ENCODE assay signal across 37 cellular contexts in genomic region chr13:45773944-45774343, GRCh38.
"Had no signal": no experiment of that assay in that cellular context is flagged by ENCODE, and none has a peak within 500 bp of the region (broad histone marks: within the 10 kb centered on the region; RNA-seq: fewer than 3 reads in every experiment).

No MANE protein-coding gene starts in this region.

- DNase-seq: activated B cell treated with CpG ODN at 0.5 μM for 24 hours; activated CD4-positive, alpha-beta memory T cell treated with anti-CD3 and anti-CD28 coated beads for 36 hours; activated CD4-positive, alpha-beta T cell treated with anti-CD3 and anti-CD28 coated beads for 4 hours; activated CD4-positive, alpha-beta T cell treated with anti-CD3 and anti-CD28 coated beads, Interleukin-2, amount 50 U/mL, for 1 hour; activated CD4-positive, CD25-positive, alpha-beta regulatory T cell treated with anti-CD3 and anti-CD28 coated beads, Interleukin-2, amount 50 U/mL, for 72 hours; activated CD8-positive, alpha-beta memory T cell treated with anti-CD3 and anti-CD28 coated beads, Interleukin-2, amount 50 U/mL, for 4 hours; activated gamma-delta T cell treated with Interleukin-2 at 50 U/mL for 16 hours; activated naive CD4-positive, alpha-beta T cell treated with anti-CD3 and anti-CD28 coated beads for 36 hours; activated T-cell treated with anti-CD3 and anti-CD28 coated beads for 4 hours; activated T-cell treated with anti-CD3 and anti-CD28 coated beads, Interleukin-2, amount 50 U/mL, for 4 hours; adrenal gland; MM.1S; MV-4-11; NCI-H1092; NCI-H1436 treated with DMSO at 0.1 percent for 48 hours; NCI-H1694 treated with DMSO at 0.1 percent for 48 hours; NCI-H2029; NCI-H2171 treated with DMSO at 0.1 percent for 48 hours; NCI-H2227 treated with DMSO at 0.1 percent for 48 hours; NCI-H446 treated with DMSO at 0.1 percent for 48 hours; NCI-H524; NCI-H69; NCI-H82; PC-3; Peyer's patch; RPMI8226; SHP77 treated with DMSO at 0.1 percent for 48 hours; SK-N-SH had no signal

- H3K9me2 ChIP-seq: SK-N-SH had no signal

- H3K4me2 ChIP-seq: KMS-11, SK-N-SH had no signal

- H3K27me3 ChIP-seq: adrenal gland, Peyer's patch, SJSA1 had no signal

- H3K27me3 Mint-ChIP-seq: activated CD4-positive, alpha-beta memory T cell treated with anti-CD3 and anti-CD28 coated beads for 36 hours had no signal

- H3K36me3 Mint-ChIP-seq: activated CD4-positive, alpha-beta memory T cell treated with anti-CD3 and anti-CD28 coated beads for 36 hours; activated naive CD4-positive, alpha-beta T cell treated with anti-CD3 and anti-CD28 coated beads, Interleukin-2, amount 50 U/mL, for 72 hours; brain had no signal

- H3K36me3 ChIP-seq: adrenal gland, cardiac muscle cell, Peyer's patch, SJSA1 had no signal

- H3K9me3 ChIP-seq: adrenal gland, Peyer's patch, SJSA1, SK-N-SH had no signal

- H3K4me3 ChIP-seq: adrenal gland, cardiac muscle cell, Peyer's patch, SJSA1 had no signal

- H3K27ac ChIP-seq: adrenal gland, cardiac muscle cell, KMS-11, Peyer's patch, SJSA1 had no signal

- H3K4me1 Mint-ChIP-seq: activated B cell treated with CpG ODN at 0.5 μM for 24 hours; central memory CD8-positive, alpha-beta T cell had no signal

- H3K9me3 Mint-ChIP-seq: activated CD4-positive, alpha-beta memory T cell treated with anti-CD3 and anti-CD28 coated beads for 36 hours; activated naive CD4-positive, alpha-beta T cell treated with anti-CD3 and anti-CD28 coated beads for 36 hours; activated naive CD4-positive, alpha-beta T cell treated with anti-CD3 and anti-CD28 coated beads, Interleukin-2, amount 50 U/mL, for 72 hours; activated T-cell treated with anti-CD3 and anti-CD28 coated beads, Interleukin-2, amount 50 U/mL, for 4 hours; activated T-helper 1 cell treated with anti-CD3 and anti-CD28 coated beads, Interleukin-12 subunit alpha, Interleukin-12 subunit beta, Interleukin-2, Interleukin-4 antibody, amounts not matched to agents 30 ng/mL and 10 ng/mL and 1 ng/mL, durations not matched to agents 14 hours and 24 hours and 36 hours; central memory CD8-positive, alpha-beta T cell; T-helper 1 cell treated with Interleukin-12 subunit alpha and Interleukin-12 subunit beta and Interleukin-4 antibody, amounts not matched to agents 30 μg/mL and 1 μg/mL, for 36 hours; T-helper 2 cell treated with Interferon-gamma antibody and Interleukin-4, amounts not matched to agents 5 μg/mL and 100 μg/mL, for 36 hours had no signal

- H3K27ac Mint-ChIP-seq: activated B cell treated with CpG ODN at 0.5 μM for 24 hours; activated CD4-positive, alpha-beta memory T cell treated with anti-CD3 and anti-CD28 coated beads for 36 hours; activated naive CD4-positive, alpha-beta T cell treated with anti-CD3 and anti-CD28 coated beads for 36 hours; activated naive CD4-positive, alpha-beta T cell treated with anti-CD3 and anti-CD28 coated beads, Interleukin-2, amount 50 U/mL, for 72 hours; activated T-helper 1 cell treated with anti-CD3 and anti-CD28 coated beads, Interleukin-12 subunit alpha, Interleukin-12 subunit beta, Interleukin-2, Interleukin-4 antibody, amounts not matched to agents 30 ng/mL and 10 ng/mL and 1 ng/mL, durations not matched to agents 14 hours and 24 hours and 36 hours; T-helper 1 cell treated with Interleukin-12 subunit alpha and Interleukin-12 subunit beta and Interleukin-4 antibody, amounts not matched to agents 30 μg/mL and 1 μg/mL, for 36 hours; T-helper 2 cell treated with Interferon-gamma antibody and Interleukin-4, amounts not matched to agents 5 μg/mL and 100 μg/mL, for 36 hours had no signal

- H3K4me1 ChIP-seq: adrenal gland, Peyer's patch had no signal

- H3K9ac ChIP-seq: KMS-11, SK-N-SH had no signal

- H3K4me3 Mint-ChIP-seq: activated B cell treated with CpG ODN at 0.5 μM for 24 hours; activated CD4-positive, alpha-beta memory T cell treated with anti-CD3 and anti-CD28 coated beads for 36 hours; activated naive CD4-positive, alpha-beta T cell treated with anti-CD3 and anti-CD28 coated beads for 36 hours; activated T-cell treated with anti-CD3 and anti-CD28 coated beads, Interleukin-2, amount 50 U/mL, for 4 hours; activated T-helper 1 cell treated with anti-CD3 and anti-CD28 coated beads, Interleukin-12 subunit alpha, Interleukin-12 subunit beta, Interleukin-2, Interleukin-4 antibody, amounts not matched to agents 30 ng/mL and 10 ng/mL and 1 ng/mL, durations not matched to agents 14 hours and 24 hours and 36 hours; brain; central memory CD8-positive, alpha-beta T cell; T-helper 1 cell treated with Interleukin-12 subunit alpha and Interleukin-12 subunit beta and Interleukin-4 antibody, amounts not matched to agents 30 μg/mL and 1 μg/mL, for 36 hours; T-helper 2 cell treated with Interferon-gamma antibody and Interleukin-4, amounts not matched to agents 5 μg/mL and 100 μg/mL, for 36 hours had no signal

- ATAC-seq: activated naive CD4-positive, alpha-beta T cell treated with anti-CD3 and anti-CD28 coated beads, Interleukin-2, amount 50 U/mL, for 72 hours; activated T-cell treated with anti-CD3 and anti-CD28 coated beads, Interleukin-2, amount 50 U/mL, for 4 hours; PC-3 had no signal
